ENCODE assay signal across 8 cellular contexts in genomic region chr16:30378236-30379164, GRCh38.
DNase-seq lines count a peak whose midpoint lies in the region; ATAC-seq lines count a peak whose summit lies in the region.

No MANE protein-coding gene starts in this region.

- peak; percentile 91 for DNase-seq in AML-193 (lab: John Stamatoyannopoulos, UW)
- DNase-seq in NCI-H446 (lab: John Stamatoyannopoulos, UW) = peak; percentile 89 to 97
- peak; percentile 96 for DNase-seq in activated CD4-positive, CD25-positive, alpha-beta regulatory T cell treated with anti-CD3 and anti-CD28 coated beads, Interleukin-2, amount 50 U/mL, for 72 hours
- DNase-seq in cerebellar nuclear complex (lab: John Stamatoyannopoulos, UW) = peak; percentile 91 to 96
- peak; percentile 90 for DNase-seq in kidney glomerular epithelial cell (lab: John Stamatoyannopoulos, UW)
- DNase-seq in stimulated activated CD4-positive, alpha-beta T cell treated with anti-CD3 and anti-CD28 coated beads, Interleukin-15, amount 100 ng/mL, for 48 hours (ENCODE audit: low read depth in 2 of 2) = peak; percentile 98 to 99

- ATAC-seq in GM19043 (IDR thresholded peaks at IDR 0.05; ENCODE audit: low read depth, unreplicated experiment) (peak; percentile 75), HG03354 (IDR thresholded peaks at IDR 0.05; ENCODE audit: poor library complexity, severe bottlenecking, unreplicated experiment) (peak; percentile 86)

Comparison
In these comparisons a context has a peak if more than half of its experiments do, and no peak if none do; other contexts are left out.
1. Peak in every context shown above with its lines: DNase-seq and ATAC-seq.